ENCODE assay signal across 8 cellular contexts in genomic region chr16:56617212-56618085, GRCh38. TPM values are rescaled to one million over a fixed set of nuclear protein-coding genes. Genes with fewer than 3 reads are reported as not detected.
DNase-seq lines count a peak whose midpoint lies in the region; ATAC-seq and TF ChIP-seq lines count a peak whose summit lies in the region.

No MANE protein-coding gene starts in this region.

- no peak overlapping the region for H3K27ac ChIP-seq in ovary

- no peak for TF ChIP-seq POLR2A in ovary (IDR thresholded peaks at IDR 0.05)

- H3K4me1 ChIP-seq in ovary (ENCODE audit: insufficient read depth): peaks cover 2% of the 10 kb centered on the region

- H3K9me3 ChIP-seq in ovary: no peaks in the 10 kb centered on the region

- peak overlapping the region in 3 of 4 donors; percentile 41 to 83 (median 74) for H3K4me3 Mint-ChIP-seq in IgD-negative memory B cell

- no peak for TF ChIP-seq CTCF in ovary (IDR thresholded peaks at IDR 0.05)
- TF ChIP-seq CTCF in GM10266 (IDR thresholded peaks at IDR 0.05; ENCODE audit: control insufficient read depth, insufficient read depth, low read depth, missing control alignments): no peak

- ATAC-seq in Right ventricle myocardium inferior: peak; percentile 94
- ATAC-seq in HG02588 (IDR thresholded peaks at IDR 0.05; ENCODE audit: unreplicated experiment): no peak
- ATAC-seq in HG03521 (IDR thresholded peaks at IDR 0.05; ENCODE audit: unreplicated experiment): no peak

- H3K27me3 ChIP-seq in ovary: no peaks in the 10 kb centered on the region

- H3K27ac Mint-ChIP-seq in IgD-negative memory B cell: no peak overlapping the region

- DNase-seq in activated naive CD4-positive, alpha-beta T cell treated with anti-CD3 and anti-CD28 coated beads, Interleukin-2, amount 50 U/mL, for 16 hours: peak; percentile 47
- DNase-seq in Right ventricle myocardium inferior (ENCODE audit: missing footprints): peak; percentile 90
- peak; percentile 70 to 85 (median 76) for DNase-seq in ovary
- DNase-seq in GM10266 (ENCODE audit: extremely low spot score): no peak
- DNase-seq in NCI-H1694 (lab: John Stamatoyannopoulos, UW): no peak

- H3K9me3 Mint-ChIP-seq in IgD-negative memory B cell: no peaks in the 10 kb centered on the region

- H3K36me3 Mint-ChIP-seq in IgD-negative memory B cell: peaks cover 3% of the 10 kb centered on the region

- peaks cover 25% of the 10 kb centered on the region for H3K27me3 Mint-ChIP-seq in IgD-negative memory B cell

- intact Hi-C loops in Right ventricle myocardium inferior (cut with DNase I): loop anchor here (1.0 kb wide), 1 partner anchor 9 kb away; the partner anchor contains the start of gene MT2A
- intact Hi-C loops in ovary (cut with DNase I): no loop called here

- 2 to 3% (median 2%) methylated on average over 38 to 40 of the region's 41 CpGs for WGBS in ovary, 3 donors

- H3K4me3 ChIP-seq in ovary: peak overlapping the region; percentile 7

- H3K36me3 ChIP-seq in ovary: no peaks in the 10 kb centered on the region

- H3K4me1 Mint-ChIP-seq in IgD-negative memory B cell: peaks cover 0 to 7% (median 2%) of the 10 kb centered on the region in 3 donors

- TF ChIP-seq EP300 in ovary (IDR thresholded peaks at IDR 0.05): no peak

RNA-seq across cellular contexts. Expression of gene MT1E, which starts 8.1 kb away (rescaled TPM):
- 0.49 TPM for polyA plus RNA-seq in IgD-negative memory B cell
- total RNA-seq in Right ventricle myocardium inferior: 136 TPM
- total RNA-seq in ovary: 100 to 1,000 TPM in 3 of 7 donors, 10 to 100 TPM in 4; 16.1 to 867 (median 65.3) TPM
- 10 to 100 TPM; 65.1 to 93.4 TPM for polyA plus RNA-seq in ovary

RNA-seq across cellular contexts. Expression of gene MT2A, which starts 9.1 kb away (rescaled TPM):
- polyA plus RNA-seq in IgD-negative memory B cell (40.8 TPM), ovary (100 to 1,000 TPM in 1 of 2 donors, 10 to 100 TPM in 1; 16.1 to 250 TPM)
- total RNA-seq in Right ventricle myocardium inferior (95.2 TPM), ovary (100 to 1,000 TPM in 5 of 7 donors, 10 to 100 TPM in 2; 88.0 to 679 (median 136) TPM)

RNA-seq across cellular contexts. Expression of gene MT1M, which starts 15.0 kb away (rescaled TPM):
- polyA plus RNA-seq in IgD-negative memory B cell (not detected), ovary (1 to 10 TPM; 1.4 to 7.9 TPM)
- total RNA-seq in Right ventricle myocardium inferior (6.7 TPM), ovary (10 to 100 TPM in 2 of 7 donors, 1 to 10 TPM in 4, under 1 TPM in 1; 0.66 to 23.2 (median 7.4) TPM)

RNA-seq across cellular contexts. Expression of gene MT1A, which starts 21.0 kb away (rescaled TPM):
- polyA plus RNA-seq in IgD-negative memory B cell: not detected
- total RNA-seq in Right ventricle myocardium inferior: 2.9 TPM
- 10 to 100 TPM in 2 of 7 donors, 1 to 10 TPM in 4, not detected in 1; 1.3 to 61.0 (median 7.4) TPM for total RNA-seq in ovary
- 10 to 100 TPM in 1 of 2 donors, 1 to 10 TPM in 1; 1.3 to 13.8 TPM for polyA plus RNA-seq in ovary

RNA-seq across cellular contexts. Expression of gene MT3, which starts 28.1 kb away (rescaled TPM):
- polyA plus RNA-seq in IgD-negative memory B cell (not detected), ovary (1 to 10 TPM in 1 of 2 donors, under 1 TPM in 1; 0.68 to 1.6 TPM)
- total RNA-seq in Right ventricle myocardium inferior (5.9 TPM), ovary (1 to 10 TPM in 3 of 7 donors, under 1 TPM in 1, not detected in 3; 0.53 to 4.8 (median 1.5) TPM)

Comparison
In these comparisons a context has a peak if more than half of its experiments do, and no peak if none do; other contexts are left out.
1. DNase-seq: peak in activated naive CD4-positive, alpha-beta T cell treated with anti-CD3 and anti-CD28 coated beads, Interleukin-2, amount 50 U/mL, for 16 hours (single experiment), Right ventricle myocardium inferior (single experiment) and ovary (5 of 5); none in GM10266 (single experiment) and NCI-H1694 (single experiment).